8 cellular contexts compared by ENCODE assay signal in genomic region chr2:113700186-113700841, GRCh38.
DNase-seq lines count a peak whose midpoint lies in the region; ATAC-seq and TF ChIP-seq lines count a peak whose summit lies in the region.

No MANE protein-coding gene starts in this region.

- H3K27me3 ChIP-seq in brain microvascular endothelial cell (replicated peaks), result no peaks in the 10 kb centered on the region

- in situ Hi-C loops in KBM-7 (cut with MboI; ENCODE audit: low pct_unique_long_range_greater_than_20kb, low sequenced_read_pairs) (no loop called here), brain microvascular endothelial cell (cut with HindIII; ENCODE audit: low pct_ligation_motif_present, low sequenced_read_pairs) (no loop called here)

- no peaks in the 10 kb centered on the region for H3K36me3 ChIP-seq in brain microvascular endothelial cell (replicated peaks)

- ATAC-seq in GM21737 (IDR thresholded peaks at IDR 0.05; ENCODE audit: unreplicated experiment), result peak; percentile 87

- H3K4me3 ChIP-seq in brain microvascular endothelial cell (ENCODE audit: low read depth, low read length), result no peak overlapping the region

- TF ChIP-seq CTCF in GM12873 (IDR thresholded peaks at IDR 0.05; ENCODE audit: insufficient read depth, low read depth, low read length, missing control alignments), result peak; percentile 56
- TF ChIP-seq CTCF in brain microvascular endothelial cell (IDR thresholded peaks at IDR 0.05; ENCODE audit: low read depth, low read length, missing control alignments), result no peak

- H3K27ac ChIP-seq in brain microvascular endothelial cell, result no peak overlapping the region

- DNase-seq in KBM-7, result peak; percentile 87
- peak; percentile 73 for DNase-seq in UCSD-AML1 (lab: John Stamatoyannopoulos, UW; ENCODE audit: unreplicated experiment)
- DNase-seq in fibroblast of gingiva (ENCODE audit: low read depth), result peak; percentile 33
- DNase-seq in stimulated activated CD8-positive, alpha-beta memory T cell treated with anti-CD3 and anti-CD28 coated beads, Interleukin-12 subunit alpha, Interleukin-12 subunit beta, amount 100 ng/mL, for 4 hours (ENCODE audit: low read depth), result peak; percentile 8
- DNase-seq in brain microvascular endothelial cell, result no peak
- DNase-seq in NCI-H1048 (lab: John Stamatoyannopoulos, UW), result no peak

Comparison
In these comparisons a context has a peak if more than half of its experiments do, and no peak if none do; other contexts are left out.
1. DNase-seq: peak in KBM-7 (single experiment), UCSD-AML1 (single experiment), fibroblast of gingiva (single experiment) and stimulated activated CD8-positive, alpha-beta memory T cell treated with anti-CD3 and anti-CD28 coated beads, Interleukin-12 subunit alpha, Interleukin-12 subunit beta, amount 100 ng/mL, for 4 hours (single experiment); none in brain microvascular endothelial cell (single experiment) and NCI-H1048 (single experiment).